In the genomic region with DNA sequence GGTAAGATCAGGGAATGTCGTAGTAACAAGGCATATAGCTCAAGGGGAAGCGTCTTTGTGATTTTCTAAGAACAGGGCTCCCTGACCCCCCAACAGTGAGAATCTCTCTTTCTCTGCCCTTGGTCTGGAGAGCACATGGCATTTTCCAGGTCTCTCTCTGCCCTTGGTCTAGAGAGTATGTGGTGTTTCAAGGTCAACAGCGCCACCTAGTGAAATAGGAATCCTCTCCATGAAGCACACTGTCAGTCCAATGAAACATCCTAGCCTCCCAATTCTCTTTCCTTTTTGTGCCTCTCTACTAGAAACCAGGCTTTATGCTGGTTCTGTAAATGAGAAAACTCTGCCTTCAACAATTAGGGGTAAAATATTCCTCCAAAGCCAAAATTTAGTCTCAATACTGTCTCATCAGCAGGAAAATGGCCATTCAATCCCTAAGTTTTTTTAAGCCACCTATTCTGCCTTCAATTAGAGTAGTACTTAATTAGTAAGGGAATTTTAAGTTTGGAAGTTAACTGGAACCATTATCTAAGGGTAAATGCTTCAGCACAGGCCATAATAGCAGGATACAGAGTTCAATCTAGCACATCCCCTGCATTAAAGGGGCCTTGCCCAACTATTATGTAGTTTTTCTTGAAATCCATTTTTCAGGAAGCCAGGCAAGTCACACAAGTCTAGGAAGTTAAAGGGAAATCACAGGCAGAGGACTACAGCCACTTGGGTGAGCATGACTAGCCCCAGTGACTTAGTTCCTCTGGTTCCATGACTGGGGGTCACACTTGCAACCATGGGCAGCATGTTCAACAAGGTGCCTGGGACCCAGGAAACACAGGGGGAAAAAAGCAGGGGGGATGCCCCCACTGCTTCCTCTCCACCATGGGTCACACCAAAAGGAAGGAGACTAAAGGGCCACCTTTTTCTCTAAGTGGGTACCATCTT, we compare ENCODE assay signal across 8 cellular contexts. TPM values are rescaled to one million over a fixed set of nuclear protein-coding genes. Genes with fewer than 3 reads are reported as not detected.
DNase-seq lines count a peak whose midpoint lies in the region; ATAC-seq and TF ChIP-seq lines count a peak whose summit lies in the region.

No MANE protein-coding gene starts in this region.

- no peak overlapping the region for H2AFZ ChIP-seq in HCT116 (ENCODE audit: low read depth, low read length, poor library complexity, severe bottlenecking)

- H3K79me2 ChIP-seq in HCT116 (ENCODE audit: insufficient read depth, low read length), result peaks cover 34% of the 10 kb centered on the region

- no peak overlapping the region for H3K27ac ChIP-seq in HCT116 (ENCODE audit: low read depth, low read length)

- TF ChIP-seq CTCF in BJ (IDR thresholded peaks at IDR 0.05; ENCODE audit: insufficient read depth, low read depth, low read length) (peak; percentile 57), HCT116 (IDR thresholded peaks at IDR 0.05 in 2 of 3, conservative IDR thresholded peaks at IDR 0.05 in 1 of 3; ENCODE audit: borderline replicate concordance in 1 of 3, insufficient read depth in 1 of 3, low read depth in 2 of 3, low read length in 2 of 3) (peak; percentile 49 to 80 (median 64); a peak in 5 of 6 replicates)

- TF ChIP-seq POLR2A in HCT116 (IDR thresholded peaks at IDR 0.05; ENCODE audit: borderline replicate concordance, extremely low read depth, insufficient read depth, insufficient read length), result no peak

- peak; percentile 97 for ATAC-seq in HCT116
- peak; percentile 69 to 73 for ATAC-seq in activated naive CD4-positive, alpha-beta T cell treated with anti-CD3 and anti-CD28 coated beads, Interleukin-2, amount 50 U/mL, for 72 hours
- ATAC-seq in stimulated activated naive CD8-positive, alpha-beta T cell treated with anti-CD3 and anti-CD28 coated beads, Interleukin-15, Interleukin-2, amounts not matched to agents 100 U/mL and 50 U/mL, for 24 hours, result peak; percentile 43
- no peak for ATAC-seq in GM19035 (IDR thresholded peaks at IDR 0.05; ENCODE audit: unreplicated experiment)
- ATAC-seq in GM21390 (IDR thresholded peaks at IDR 0.05; ENCODE audit: unreplicated experiment), result no peak

- no peaks in the 10 kb centered on the region for H3K27me3 ChIP-seq in BJ (ENCODE audit: control insufficient read depth, insufficient read depth, low read length)
- H3K27me3 ChIP-seq in HCT116 (ENCODE audit: insufficient read depth, low read length), result no peaks in the 10 kb centered on the region

- POLR2A ChIA-PET in BJ (lab: Charles Lee), result no interaction called here
- POLR2A ChIA-PET in HCT116 (lab: Charles Lee), result no interaction called here

- no peak overlapping the region for H3K9ac ChIP-seq in HCT116 (ENCODE audit: low read length)

- H3K4me2 ChIP-seq in HCT116 (ENCODE audit: low read length), result no peak overlapping the region

- no peaks in the 10 kb centered on the region for H3K9me2 ChIP-seq in HCT116 (ENCODE audit: insufficient read depth)

- H3K36me3 ChIP-seq in BJ (ENCODE audit: control insufficient read depth, insufficient read depth, low read length) (no peaks in the 10 kb centered on the region), HCT116 (ENCODE audit: control insufficient read depth in 1 of 2, insufficient read depth in 2 of 2, low read length in 2 of 2) (no peaks in the 10 kb centered on the region)

- RAD21 ChIA-PET in HCT116 (lab: Charles Lee; ENCODE audit: low non-redundant PET in 1 of 2, low total read pairs in 2 of 2, uncharacterized antibody in 2 of 2, unreplicated experiment in 2 of 2), result no interaction called here

- DNase-seq in BJ (ENCODE audit: low read depth), result no peak
- DNase-seq in HCT116 (ENCODE audit: low read depth, low spot score), result peak; percentile 67
- DNase-seq in NOMO-1 treated with DMSO at 0.1 percent for 48 hours (lab: John Stamatoyannopoulos, UW; ENCODE audit: unreplicated experiment), result peak; percentile 64
- peak in 1 of 2 donors; percentile 47 for DNase-seq in activated naive CD4-positive, alpha-beta T cell treated with anti-CD3 and anti-CD28 coated beads, Interleukin-2, amount 50 U/mL, for 72 hours (ENCODE audit: low spot score in 2 of 2)
- peak; percentile 81 for DNase-seq in iPS DF 19.7 (ENCODE audit: low read depth, low spot score)
- DNase-seq in stimulated activated naive CD8-positive, alpha-beta T cell treated with anti-CD3 and anti-CD28 coated beads, Interleukin-15, Interleukin-2, amounts not matched to agents 100 U/mL and 50 U/mL, for 24 hours, result peak; percentile 30

- BruUV-seq in HCT116 (replicated peaks; lab: Mats Ljungman, UMichigan), result no TSS peak

- H3K9me3 ChIP-seq in HCT116 (ENCODE audit: control insufficient read depth in 1 of 2, insufficient read depth in 1 of 2, low read depth in 1 of 2, low read length in 2 of 2), result peaks cover 7 to 10% of the 10 kb centered on the region in 2 experiments; a peak in 3 of 4 replicates

- H3K9me3 Mint-ChIP-seq in activated naive CD4-positive, alpha-beta T cell treated with anti-CD3 and anti-CD28 coated beads, Interleukin-2, amount 50 U/mL, for 72 hours, result peaks cover 6 to 10% of the 10 kb centered on the region in 2 donors

- H3K27ac Mint-ChIP-seq in activated naive CD4-positive, alpha-beta T cell treated with anti-CD3 and anti-CD28 coated beads, Interleukin-2, amount 50 U/mL, for 72 hours, result no peak overlapping the region

- intact Hi-C loops in HCT116 (cut with micrococcal nuclease), result loop anchor here (2.0 to 10.0 kb wide), 3 partner anchors 197 to 771 kb away; no protein-coding TSS in a partner anchor

- H3K36me3 Mint-ChIP-seq in activated naive CD4-positive, alpha-beta T cell treated with anti-CD3 and anti-CD28 coated beads, Interleukin-2, amount 50 U/mL, for 72 hours, result peaks cover 17 to 42% of the 10 kb centered on the region in 2 donors

- CTCF ChIA-PET in BJ (lab: Yijun Ruan, JAX) (interaction anchor here (0.9 to 1.9 kb wide), 9 partner anchors 9 to 699 kb away, joined by 3 to 9 read pairs (median 3); no protein-coding TSS in a partner anchor), HCT116 (lab: Charles Lee) (no interaction called here)

- no peaks in the 10 kb centered on the region; the same call in 1 of the 2 replicates for H4K20me1 ChIP-seq in HCT116 (ENCODE audit: insufficient read depth)

- TF ChIP-seq RAD21 in HCT116 (IDR thresholded peaks at IDR 0.05; ENCODE audit: low read depth), result peak; percentile 66

- H3K4me3 ChIP-seq in BJ (ENCODE audit: low read depth, low read length), result no peak overlapping the region
- no peak overlapping the region for H3K4me3 ChIP-seq in HCT116 (replicated peaks in 1 of 2; ENCODE audit: low read depth in 1 of 2, low read length in 2 of 2)

- no peaks in the 10 kb centered on the region for H3K4me1 ChIP-seq in HCT116 (ENCODE audit: control insufficient read depth in 1 of 2, insufficient read depth in 2 of 2, low read length in 2 of 2)

TF ChIP-seq in HCT116, 20 proteins besides CTCF, POLR2A, EP300 and RAD21 (continues in another document):
- TF ChIP-seq, protein P1, sequence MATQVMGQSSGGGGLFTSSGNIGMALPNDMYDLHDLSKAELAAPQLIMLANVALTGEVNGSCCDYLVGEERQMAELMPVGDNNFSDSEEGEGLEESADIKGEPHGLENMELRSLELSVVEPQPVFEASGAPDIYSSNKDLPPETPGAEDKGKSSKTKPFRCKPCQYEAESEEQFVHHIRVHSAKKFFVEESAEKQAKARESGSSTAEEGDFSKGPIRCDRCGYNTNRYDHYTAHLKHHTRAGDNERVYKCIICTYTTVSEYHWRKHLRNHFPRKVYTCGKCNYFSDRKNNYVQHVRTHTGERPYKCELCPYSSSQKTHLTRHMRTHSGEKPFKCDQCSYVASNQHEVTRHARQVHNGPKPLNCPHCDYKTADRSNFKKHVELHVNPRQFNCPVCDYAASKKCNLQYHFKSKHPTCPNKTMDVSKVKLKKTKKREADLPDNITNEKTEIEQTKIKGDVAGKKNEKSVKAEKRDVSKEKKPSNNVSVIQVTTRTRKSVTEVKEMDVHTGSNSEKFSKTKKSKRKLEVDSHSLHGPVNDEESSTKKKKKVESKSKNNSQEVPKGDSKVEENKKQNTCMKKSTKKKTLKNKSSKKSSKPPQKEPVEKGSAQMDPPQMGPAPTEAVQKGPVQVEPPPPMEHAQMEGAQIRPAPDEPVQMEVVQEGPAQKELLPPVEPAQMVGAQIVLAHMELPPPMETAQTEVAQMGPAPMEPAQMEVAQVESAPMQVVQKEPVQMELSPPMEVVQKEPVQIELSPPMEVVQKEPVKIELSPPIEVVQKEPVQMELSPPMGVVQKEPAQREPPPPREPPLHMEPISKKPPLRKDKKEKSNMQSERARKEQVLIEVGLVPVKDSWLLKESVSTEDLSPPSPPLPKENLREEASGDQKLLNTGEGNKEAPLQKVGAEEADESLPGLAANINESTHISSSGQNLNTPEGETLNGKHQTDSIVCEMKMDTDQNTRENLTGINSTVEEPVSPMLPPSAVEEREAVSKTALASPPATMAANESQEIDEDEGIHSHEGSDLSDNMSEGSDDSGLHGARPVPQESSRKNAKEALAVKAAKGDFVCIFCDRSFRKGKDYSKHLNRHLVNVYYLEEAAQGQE (IDR thresholded peaks at IDR 0.05; ENCODE audit: low read depth), result no peak
- TF ChIP-seq SIN3A (IDR thresholded peaks at IDR 0.05; ENCODE audit: low read depth), result no peak
- no peak for TF ChIP-seq ELF1 (IDR thresholded peaks at IDR 0.05; ENCODE audit: borderline replicate concordance, low read depth)

RNA-seq across cellular contexts. Expression of a gene that starts 12.4 kb away (rescaled TPM):
- 50.8 and 73.0 TPM in 2 replicates for polyA plus RNA-seq in BJ (2011; rRNA removed)
- 54.1 and 78.1 TPM in 2 replicates for polyA minus RNA-seq in BJ (2011; rRNA and poly(A)+ RNA removed)
- total RNA-seq in HCT116 (2021; ENCODE audit: unreplicated experiment), result 53.1 TPM
- polyA plus RNA-seq in HCT116 (2012), result 26.0 and 31.0 TPM in 2 replicates
- total RNA-seq in activated naive CD4-positive, alpha-beta T cell treated with anti-CD3 and anti-CD28 coated beads, Interleukin-2, amount 50 U/mL, for 72 hours, result 100 to 1,000 TPM in 1 of 2 donors, 10 to 100 TPM in 1; 75.1 to 108 TPM

RNA-seq across cellular contexts. Expression of a gene that starts 39.0 kb away (rescaled TPM):
- 9.4 and 20.7 TPM in 2 replicates for polyA plus RNA-seq in BJ (2011; rRNA removed)
- 1.8 TPM in 2 replicates for polyA minus RNA-seq in BJ (2011; rRNA and poly(A)+ RNA removed)
- 35.0 TPM for total RNA-seq in HCT116 (2021; ENCODE audit: unreplicated experiment)
- 6.3 and 9.9 TPM in 2 replicates for polyA plus RNA-seq in HCT116 (2012)
- total RNA-seq in activated naive CD4-positive, alpha-beta T cell treated with anti-CD3 and anti-CD28 coated beads, Interleukin-2, amount 50 U/mL, for 72 hours, result 10 to 100 TPM; 14.6 to 25.9 TPM

RNA-seq across cellular contexts. Expression of a gene that starts 44.2 kb away (rescaled TPM):
- polyA plus RNA-seq in BJ (2011; rRNA removed), result 2,821 and 4,962 TPM in 2 replicates
- 317 and 417 TPM in 2 replicates for polyA minus RNA-seq in BJ (2011; rRNA and poly(A)+ RNA removed)
- 2,373 TPM for total RNA-seq in HCT116 (2021; ENCODE audit: unreplicated experiment)
- polyA plus RNA-seq in HCT116 (2012), result 3,743 and 4,174 TPM in 2 replicates
- total RNA-seq in activated naive CD4-positive, alpha-beta T cell treated with anti-CD3 and anti-CD28 coated beads, Interleukin-2, amount 50 U/mL, for 72 hours, result 1,000 to 10,000 TPM; 1,912 to 2,327 TPM

Comparison
In these comparisons a context has a peak if more than half of its experiments do, and no peak if none do; other contexts are left out.
1. ATAC-seq: peak in HCT116 (single experiment), activated naive CD4-positive, alpha-beta T cell treated with anti-CD3 and anti-CD28 coated beads, Interleukin-2, amount 50 U/mL, for 72 hours (2 of 2) and stimulated activated naive CD8-positive, alpha-beta T cell treated with anti-CD3 and anti-CD28 coated beads, Interleukin-15, Interleukin-2, amounts not matched to agents 100 U/mL and 50 U/mL, for 24 hours (single experiment); none in GM19035 (single experiment) and GM21390 (single experiment).